ENCODE assay signal across 19 cellular contexts in genomic region chr5:177003649-177004048, GRCh38. TPM values are rescaled to one million over a fixed set of nuclear protein-coding genes. Genes with fewer than 3 reads are reported as not detected.
A peak's percentile ranks its signal among the peaks of the same experiment; 100 is the strongest.
DNase-seq lines count a peak whose midpoint lies in the region; ATAC-seq and TF ChIP-seq lines count a peak whose summit lies in the region.
"Had no signal": no experiment of that assay in that cellular context is flagged by ENCODE, and none has a peak within 500 bp of the region (broad histone marks: within the 10 kb centered on the region; RNA-seq: fewer than 3 reads in every experiment).

No MANE protein-coding gene starts in this region.

- H3K4me1 ChIP-seq in GM23338 (ENCODE audit: insufficient read depth): peaks cover 15% of the 10 kb centered on the region; the same call in 1 of the 2 replicates
- peaks cover 21% of the 10 kb centered on the region for H3K4me1 ChIP-seq in vagina

- no peak for TF ChIP-seq CTCF in CD4-positive, alpha-beta T cell (IDR thresholded peaks at IDR 0.05)
- TF ChIP-seq CTCF in GM23338 (conservative IDR thresholded peaks at IDR 0.05; ENCODE audit: low read depth in 2 of 2) (no peak), vagina (IDR thresholded peaks at IDR 0.05) (no peak)

- no peak overlapping the region for H3K4me3 ChIP-seq in GM23338
- H3K4me3 ChIP-seq in vagina: no peak overlapping the region
- H3K4me3 ChIP-seq: tibial artery had no signal

- no peak for DNase-seq in CD4-positive, alpha-beta T cell
- DNase-seq in GM23338 (ENCODE audit: low spot score) (no peak), astrocyte of the hippocampus (ENCODE audit: low read depth, low spot score) (peak; percentile 2), memory B cell (ENCODE audit: low spot score in 2 of 2) (no peak), CD1c-positive myeloid dendritic cell (ENCODE audit: extremely low spot score) (no peak), vagina (ENCODE audit: extremely low spot score in 2 of 2) (no peak), NCI-H524 (lab: John Stamatoyannopoulos, UW) (no peak)
- DNase-seq: activated gamma-delta T cell treated with Interleukin-2 at 50 U/mL for 16 hours, DMS153, erythroblast, H9, left ventricle myocardium superior, NCI-H1436 treated with DMSO at 0.1 percent for 48 hours, NCI-H446, SHP77, tibial artery had no signal

- no peak overlapping the region for H3K27ac Mint-ChIP-seq in CD4-positive, alpha-beta T cell
- H3K27ac Mint-ChIP-seq in GM23338: peak overlapping the region; percentile 13; the same call in 1 of the 2 replicates
- H3K27ac Mint-ChIP-seq in memory B cell: peak overlapping the region; percentile 41
- H3K27ac Mint-ChIP-seq: T-helper 1 cell treated with Interleukin-12 subunit alpha and Interleukin-12 subunit beta and Interleukin-4 antibody, amounts not matched to agents 30 μg/mL and 1 μg/mL, for 36 hours had no signal

- ATAC-seq in CD4-positive, alpha-beta T cell (ENCODE audit: poor library complexity): no peak
- ATAC-seq in GM23338 (no peak), memory B cell (ENCODE audit: low read depth) (no peak)
- ATAC-seq: left ventricle myocardium superior had no signal

- peaks cover 50% of the 10 kb centered on the region for H3K4me1 Mint-ChIP-seq in CD4-positive, alpha-beta T cell (ENCODE audit: low read depth)
- H3K4me1 Mint-ChIP-seq in GM23338: peaks cover 17% of the 10 kb centered on the region
- H3K4me1 Mint-ChIP-seq in memory B cell: peaks cover 26% of the 10 kb centered on the region

- no peaks in the 10 kb centered on the region for H3K9me2 ChIP-seq in GM23338 (ENCODE audit: insufficient read depth)

- no peak for TF ChIP-seq POLR2A in vagina (IDR thresholded peaks at IDR 0.05)

- H4K20me1 ChIP-seq in GM23338 (replicated peaks; ENCODE audit: insufficient read depth): peaks cover 50% of the 10 kb centered on the region

- H3K4me3 Mint-ChIP-seq in CD4-positive, alpha-beta T cell: peak overlapping the region; percentile 11
- H3K4me3 Mint-ChIP-seq in GM23338: peak overlapping the region; percentile 92; the same call in 1 of the 3 replicates
- H3K4me3 Mint-ChIP-seq in memory B cell: no peak overlapping the region
- H3K4me3 Mint-ChIP-seq: T-helper 1 cell treated with Interleukin-12 subunit alpha and Interleukin-12 subunit beta and Interleukin-4 antibody, amounts not matched to agents 30 μg/mL and 1 μg/mL, for 36 hours had no signal

- peaks cover 26% of the 10 kb centered on the region for H3K36me3 Mint-ChIP-seq in CD4-positive, alpha-beta T cell (ENCODE audit: low read depth)
- peaks cover 10% of the 10 kb centered on the region for H3K36me3 Mint-ChIP-seq in GM23338 (ENCODE audit: low read depth)
- peaks cover 8% of the 10 kb centered on the region for H3K36me3 Mint-ChIP-seq in memory B cell

- POLR2A ChIA-PET in CD4-positive, alpha-beta T cell (lab: Charles Lee): interaction anchor here (0.6 to 3.8 kb wide), 3 partner anchors 18 to 461 kb away, joined by 3 to 32 read pairs (median 3); partner anchors contain the start of gene ZNF346

- peaks cover 73% of the 10 kb centered on the region for H3K79me2 ChIP-seq in GM23338 (replicated peaks; ENCODE audit: insufficient read depth)

- H3K27me3 Mint-ChIP-seq in CD4-positive, alpha-beta T cell: no peaks in the 10 kb centered on the region
- peaks cover 12% of the 10 kb centered on the region for H3K27me3 Mint-ChIP-seq in GM23338 (ENCODE audit: insufficient read depth, low read depth, poor library complexity)
- no peaks in the 10 kb centered on the region for H3K27me3 Mint-ChIP-seq in memory B cell
- H3K27me3 Mint-ChIP-seq: B cell had no signal

- H3K9me3 ChIP-seq in CD4-positive, alpha-beta T cell (ENCODE audit: control insufficient read depth, low read length): no peaks in the 10 kb centered on the region
- H3K9me3 ChIP-seq in vagina: no peaks in the 10 kb centered on the region
- H3K9me3 ChIP-seq: tibial artery had no signal

- no peak overlapping the region for H3K27ac ChIP-seq in CD4-positive, alpha-beta T cell (ENCODE audit: low read depth, low read length)
- H3K27ac ChIP-seq in GM23338 (ENCODE audit: low read depth) (no peak overlapping the region), vagina (no peak overlapping the region)
- H3K27ac ChIP-seq: tibial artery, VCaP had no signal

- intact Hi-C loops in CD4-positive, alpha-beta T cell (cut with DNase I, micrococcal nuclease): loop anchor here (2.0 to 10.0 kb wide), 2 partner anchors 19 to 1731 kb away; partner anchors contain the start of genes ZNF346 (in 1 of the 2) and ZNF354A (in 1 of the 2)
- intact Hi-C loops in vagina (cut with DNase I): no loop called here

- peaks cover 3% of the 10 kb centered on the region; the same call in 1 of the 2 replicates for H3F3A ChIP-seq in GM23338 (replicated peaks; ENCODE audit: low read depth)

- H3K36me3 ChIP-seq in GM23338 (ENCODE audit: insufficient read depth) (no peaks in the 10 kb centered on the region; the same call in 1 of the 2 replicates), vagina (no peaks in the 10 kb centered on the region)
- H3K36me3 ChIP-seq: tibial artery had no signal

- CTCF ChIA-PET in CD4-positive, alpha-beta T cell (lab: Charles Lee): interaction anchor here (0.8 to 1.4 kb wide), 2 partner anchors 9 to 38 kb away, joined by 3 read pairs; no protein-coding TSS in a partner anchor

- H3K4me2 ChIP-seq in GM23338: peak overlapping the region; percentile 88; the same call in 1 of the 2 replicates

- H3K9me3 Mint-ChIP-seq in CD4-positive, alpha-beta T cell: peaks cover 6% of the 10 kb centered on the region
- H3K9me3 Mint-ChIP-seq in GM23338: no peaks in the 10 kb centered on the region
- peaks cover 3% of the 10 kb centered on the region for H3K9me3 Mint-ChIP-seq in memory B cell
- H3K9me3 Mint-ChIP-seq: H9; T-helper 1 cell treated with Interleukin-12 subunit alpha and Interleukin-12 subunit beta and Interleukin-4 antibody, amounts not matched to agents 30 μg/mL and 1 μg/mL, for 36 hours had no signal

- H3K27me3 ChIP-seq in CD4-positive, alpha-beta T cell (ENCODE audit: control insufficient read depth, insufficient read depth, low read length): no peaks in the 10 kb centered on the region
- H3K27me3 ChIP-seq in GM23338 (ENCODE audit: insufficient read depth): no peaks in the 10 kb centered on the region
- H3K27me3 ChIP-seq in vagina: no peaks in the 10 kb centered on the region
- H3K27me3 ChIP-seq: tibial artery had no signal

- no peak overlapping the region for H2AFZ ChIP-seq in GM23338

TF ChIP-seq in GM23338, 12 proteins besides CTCF, POLR2A, EP300 and RAD21 (continues in another document):
- TF ChIP-seq CREB1 (CRISPR knock-in tag; IDR thresholded peaks at IDR 0.05; ENCODE audit: low read depth) (no peak), NANOG (IDR thresholded peaks at IDR 0.05; ENCODE audit: borderline replicate concordance) (no peak), JUNB (IDR thresholded peaks at IDR 0.05; ENCODE audit: unreplicated experiment) (no peak), EZH2phosphoT487 (IDR thresholded peaks at IDR 0.05; ENCODE audit: unreplicated experiment) (no peak), POLR2AphosphoS5 (IDR thresholded peaks at IDR 0.05; ENCODE audit: low read depth) (no peak), REST (IDR thresholded peaks at IDR 0.05; ENCODE audit: unreplicated experiment) (no peak), ETS1 (IDR thresholded peaks at IDR 0.05) (no peak), EZH2 (IDR thresholded peaks at IDR 0.05; ENCODE audit: low read depth, unreplicated experiment) (no peak), ZNF331 (CRISPR knock-in tag; IDR thresholded peaks at IDR 0.05; ENCODE audit: low read depth) (no peak), ZNF114 (CRISPR knock-in tag; IDR thresholded peaks at IDR 0.05) (no peak)

RNA-seq across cellular contexts. Expression of gene UIMC1, which starts 2.9 kb away (rescaled TPM):
- total RNA-seq in CD4-positive, alpha-beta T cell: 10 to 100 TPM; 42.3 to 50.8 TPM
- total RNA-seq in GM23338 (2014; rRNA removed; shearing (Covaris generic)): 28.1 and 40.1 TPM in 2 replicates
- polyA plus RNA-seq in GM23338 (2016; fragmentation: Nextera tagmentation; extraction: Ambion mirVana): 33.7 and 36.4 TPM in 2 replicates
- 42.2 TPM for total RNA-seq in vagina

RNA-seq across cellular contexts. Expression of gene ZNF346, which starts 18.8 kb away (rescaled TPM):
- 10 to 100 TPM; 14.3 to 19.0 TPM for total RNA-seq in CD4-positive, alpha-beta T cell
- 21.6 and 27.2 TPM in 2 replicates for total RNA-seq in GM23338 (2014; rRNA removed; shearing (Covaris generic))
- 6.8 and 11.0 TPM in 2 replicates for polyA plus RNA-seq in GM23338 (2016; fragmentation: Nextera tagmentation; extraction: Ambion mirVana)
- 52.1 TPM for total RNA-seq in vagina
